In the genomic region with DNA sequence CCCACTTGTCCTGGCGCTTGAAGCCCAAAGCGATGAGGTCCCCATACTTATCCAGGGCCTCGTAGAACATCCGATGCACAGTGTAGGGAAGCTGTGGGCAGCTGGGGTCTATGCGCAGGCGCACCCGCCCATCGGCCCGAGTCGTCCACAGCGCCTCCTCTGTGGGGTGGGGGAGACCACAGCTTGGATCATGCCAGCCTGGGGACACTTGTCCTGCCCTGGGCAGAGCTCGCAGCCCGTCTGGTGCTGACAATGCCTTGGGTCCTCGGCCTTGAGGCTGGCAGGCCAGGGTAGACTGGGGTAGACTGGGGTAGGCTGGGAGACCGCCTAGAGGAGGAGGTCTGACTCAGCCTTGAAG, we compare ENCODE assay signal across 23 cellular contexts. TPM values are rescaled to one million over a fixed set of nuclear protein-coding genes. Genes with fewer than 3 reads are reported as not detected.
"Had no signal": no experiment of that assay in that cellular context is flagged by ENCODE, and none has a peak within 500 bp of the region (broad histone marks: within the 10 kb centered on the region; RNA-seq: fewer than 3 reads in every experiment).

No MANE protein-coding gene starts in this region.

- ATAC-seq: naive thymus-derived CD4-positive, alpha-beta T cell had no signal

- H3K4me1 Mint-ChIP-seq: activated naive CD4-positive, alpha-beta T cell treated with anti-CD3 and anti-CD28 coated beads, Interleukin-2, amount 50 U/mL, for 24 hours; neural crest cell; stimulated activated naive CD8-positive, alpha-beta T cell treated with anti-CD3 and anti-CD28 coated beads, Interleukin-15, amount 100 ng/mL, for 72 hours had no signal

- H3K36me3 Mint-ChIP-seq: activated naive CD4-positive, alpha-beta T cell treated with anti-CD3 and anti-CD28 coated beads, Interleukin-2, amount 50 U/mL, for 24 hours had no signal

- H3K36me3 ChIP-seq: ascending aorta, brain microvascular endothelial cell, heart left ventricle, prostate gland, right atrium auricular region, suprapubic skin, tibial nerve, WERI-Rb-1 had no signal

- H3K4me3 Mint-ChIP-seq: activated naive CD4-positive, alpha-beta T cell treated with anti-CD3 and anti-CD28 coated beads, Interleukin-2, amount 50 U/mL, for 24 hours; activated T-cell treated with anti-CD3 and anti-CD28 coated beads, Interleukin-2, amount 50 U/mL, for 72 hours; naive thymus-derived CD4-positive, alpha-beta T cell; neural crest cell; stimulated activated naive CD8-positive, alpha-beta T cell treated with anti-CD3 and anti-CD28 coated beads, Interleukin-15, amount 100 ng/mL, for 72 hours had no signal

- H3K27me3 Mint-ChIP-seq: activated naive CD4-positive, alpha-beta T cell treated with anti-CD3 and anti-CD28 coated beads, Interleukin-2, amount 50 U/mL, for 24 hours; stimulated activated naive CD8-positive, alpha-beta T cell treated with anti-CD3 and anti-CD28 coated beads, Interleukin-15, amount 100 ng/mL, for 72 hours had no signal

- H3K4me3 ChIP-seq: ascending aorta, heart left ventricle, prostate gland, right atrium auricular region, suprapubic skin, tibial nerve had no signal

- H3K27me3 ChIP-seq: ascending aorta, brain microvascular endothelial cell, heart left ventricle, right atrium auricular region, suprapubic skin, tibial nerve had no signal

- H3K27ac Mint-ChIP-seq: activated naive CD4-positive, alpha-beta T cell treated with anti-CD3 and anti-CD28 coated beads, Interleukin-2, amount 50 U/mL, for 24 hours; activated T-cell treated with anti-CD3 and anti-CD28 coated beads, Interleukin-2, amount 50 U/mL, for 72 hours; stimulated activated naive CD8-positive, alpha-beta T cell treated with anti-CD3 and anti-CD28 coated beads, Interleukin-15, amount 100 ng/mL, for 72 hours had no signal

- H3K9me3 ChIP-seq: prostate gland, right atrium auricular region, suprapubic skin had no signal

- H3K27ac ChIP-seq: ascending aorta, brain microvascular endothelial cell, epithelial cell of prostate, heart left ventricle, prostate gland, right atrium auricular region, suprapubic skin, tibial nerve, WERI-Rb-1 had no signal

- DNase-seq: activated CD4-positive, alpha-beta T cell treated with anti-CD3 and anti-CD28 coated beads, Interleukin-2, amount 50 U/mL, for 4 hours; activated gamma-delta T cell; activated T-cell treated with anti-CD3 and anti-CD28 coated beads, Interleukin-2, amount 50 U/mL, for 72 hours; brain microvascular endothelial cell; central memory CD4-positive, alpha-beta T cell; cortex of kidney; stimulated activated CD4-positive, alpha-beta T cell treated with anti-CD3 and anti-CD28 coated beads, Interleukin-12 subunit alpha, Interleukin-12 subunit beta, amount 100 ng/mL, for 4 hours; stimulated activated CD4-positive, alpha-beta T cell treated with anti-CD3 and anti-CD28 coated beads, Interleukin-4, amount 100 ng/mL, for 4 hours; stimulated activated naive CD8-positive, alpha-beta T cell treated with anti-CD3 and anti-CD28 coated beads, Interleukin-15, amount 100 ng/mL, for 72 hours; T-helper 1 cell; WERI-Rb-1 had no signal

- H3K4me1 ChIP-seq: ascending aorta, heart left ventricle, prostate gland, right atrium auricular region, suprapubic skin, tibial nerve had no signal

RNA-seq across cellular contexts. Expression of a gene that starts 39.8 kb away (rescaled TPM):
- total RNA-seq: ascending aorta, lung microvascular endothelial cell, omental fat pad, right atrium auricular region had no signal
